ENCODE assay signal across 1 cellular context in the genomic region with DNA sequence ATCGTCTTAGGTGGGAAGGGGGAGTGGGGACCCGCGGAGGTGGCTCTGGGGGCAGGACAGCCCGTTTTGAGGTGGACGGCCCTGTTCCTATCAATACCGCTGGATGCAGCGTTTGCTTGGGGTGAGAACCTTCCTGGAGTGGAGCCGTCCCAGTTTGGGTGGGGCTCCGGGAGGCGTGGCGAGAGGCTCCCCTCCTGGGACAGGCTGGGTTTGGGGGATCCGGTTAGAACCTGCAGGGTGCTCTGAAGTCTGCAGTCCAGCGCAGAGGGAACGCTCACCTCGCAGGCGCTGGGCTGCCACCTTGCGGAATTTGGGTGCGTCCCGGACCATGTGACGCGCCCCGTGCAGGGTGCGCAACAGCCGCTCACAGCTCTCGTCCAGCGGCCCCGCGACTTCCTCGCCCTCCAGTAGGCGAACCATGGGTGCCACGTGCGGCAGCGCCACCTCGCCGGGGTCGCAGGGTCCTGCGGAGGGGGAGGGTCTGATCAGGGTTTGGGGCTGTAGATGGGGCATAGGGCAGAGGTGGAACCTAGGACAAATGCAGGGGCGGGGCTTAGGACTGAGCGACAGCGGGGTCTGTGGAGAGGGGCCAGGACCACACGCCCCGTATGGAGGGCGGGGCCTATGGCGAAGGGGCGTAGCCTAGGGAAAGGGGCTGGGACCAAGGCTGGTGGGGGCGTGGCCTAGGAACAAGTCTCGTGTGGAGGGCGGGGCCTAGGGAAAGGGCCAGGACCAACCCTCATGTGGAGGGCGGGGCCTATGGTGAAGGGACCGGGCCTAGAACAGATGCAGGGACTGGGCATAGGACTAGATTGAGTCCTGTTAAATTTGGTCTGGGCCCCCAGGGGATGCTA.
A peak's percentile ranks its signal among the peaks of the same experiment; 100 is the strongest.
TF ChIP-seq lines count a peak whose summit lies in the region.

No MANE protein-coding gene starts in this region.

TF ChIP-seq in K562, 482 proteins besides CTCF, POLR2A, EP300 and RAD21 (continued from another document and continues in another):
- TF ChIP-seq, protein P1, sequence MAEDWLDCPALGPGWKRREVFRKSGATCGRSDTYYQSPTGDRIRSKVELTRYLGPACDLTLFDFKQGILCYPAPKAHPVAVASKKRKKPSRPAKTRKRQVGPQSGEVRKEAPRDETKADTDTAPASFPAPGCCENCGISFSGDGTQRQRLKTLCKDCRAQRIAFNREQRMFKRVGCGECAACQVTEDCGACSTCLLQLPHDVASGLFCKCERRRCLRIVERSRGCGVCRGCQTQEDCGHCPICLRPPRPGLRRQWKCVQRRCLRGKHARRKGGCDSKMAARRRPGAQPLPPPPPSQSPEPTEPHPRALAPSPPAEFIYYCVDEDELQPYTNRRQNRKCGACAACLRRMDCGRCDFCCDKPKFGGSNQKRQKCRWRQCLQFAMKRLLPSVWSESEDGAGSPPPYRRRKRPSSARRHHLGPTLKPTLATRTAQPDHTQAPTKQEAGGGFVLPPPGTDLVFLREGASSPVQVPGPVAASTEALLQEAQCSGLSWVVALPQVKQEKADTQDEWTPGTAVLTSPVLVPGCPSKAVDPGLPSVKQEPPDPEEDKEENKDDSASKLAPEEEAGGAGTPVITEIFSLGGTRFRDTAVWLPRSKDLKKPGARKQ (CRISPR knock-in tag; IDR thresholded peaks at IDR 0.05), result no peak
- no peak for TF ChIP-seq PTRF (tag; IDR thresholded peaks at IDR 0.05)
- no peak for TF ChIP-seq ZNF121 (CRISPR knock-in tag; conservative IDR thresholded peaks at IDR 0.05)
- TF ChIP-seq FOS (IDR thresholded peaks at IDR 0.05; ENCODE audit: extremely low read depth, insufficient read length), result no peak
- TF ChIP-seq PPARD (CRISPR knock-in tag; IDR thresholded peaks at IDR 0.05), result no peak
- TF ChIP-seq, protein P2, sequence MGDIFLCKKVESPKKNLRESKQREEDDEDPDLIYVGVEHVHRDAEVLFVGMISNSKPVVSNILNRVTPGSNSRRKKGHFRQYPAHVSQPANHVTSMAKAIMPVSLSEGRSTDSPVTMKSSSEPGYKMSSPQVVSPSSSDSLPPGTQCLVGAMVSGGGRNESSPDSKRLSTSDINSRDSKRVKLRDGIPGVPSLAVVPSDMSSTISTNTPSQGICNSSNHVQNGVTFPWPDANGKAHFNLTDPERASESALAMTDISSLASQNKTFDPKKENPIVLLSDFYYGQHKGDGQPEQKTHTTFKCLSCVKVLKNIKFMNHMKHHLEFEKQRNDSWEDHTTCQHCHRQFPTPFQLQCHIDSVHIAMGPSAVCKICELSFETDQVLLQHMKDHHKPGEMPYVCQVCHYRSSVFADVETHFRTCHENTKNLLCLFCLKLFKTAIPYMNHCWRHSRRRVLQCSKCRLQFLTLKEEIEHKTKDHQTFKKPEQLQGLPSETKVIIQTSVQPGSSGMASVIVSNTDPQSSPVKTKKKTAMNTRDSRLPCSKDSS (IDR thresholded peaks at IDR 0.05; ENCODE audit: low read depth, partially characterized antibody), result no peak
- TF ChIP-seq, protein P3, sequence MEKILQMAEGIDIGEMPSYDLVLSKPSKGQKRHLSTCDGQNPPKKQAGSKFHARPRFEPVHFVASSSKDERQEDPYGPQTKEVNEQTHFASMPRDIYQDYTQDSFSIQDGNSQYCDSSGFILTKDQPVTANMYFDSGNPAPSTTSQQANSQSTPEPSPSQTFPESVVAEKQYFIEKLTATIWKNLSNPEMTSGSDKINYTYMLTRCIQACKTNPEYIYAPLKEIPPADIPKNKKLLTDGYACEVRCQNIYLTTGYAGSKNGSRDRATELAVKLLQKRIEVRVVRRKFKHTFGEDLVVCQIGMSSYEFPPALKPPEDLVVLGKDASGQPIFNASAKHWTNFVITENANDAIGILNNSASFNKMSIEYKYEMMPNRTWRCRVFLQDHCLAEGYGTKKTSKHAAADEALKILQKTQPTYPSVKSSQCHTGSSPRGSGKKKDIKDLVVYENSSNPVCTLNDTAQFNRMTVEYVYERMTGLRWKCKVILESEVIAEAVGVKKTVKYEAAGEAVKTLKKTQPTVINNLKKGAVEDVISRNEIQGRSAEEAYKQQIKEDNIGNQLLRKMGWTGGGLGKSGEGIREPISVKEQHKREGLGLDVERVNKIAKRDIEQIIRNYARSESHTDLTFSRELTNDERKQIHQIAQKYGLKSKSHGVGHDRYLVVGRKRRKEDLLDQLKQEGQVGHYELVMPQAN (IDR thresholded peaks at IDR 0.05; ENCODE audit: borderline replicate concordance), result peak; percentile 98; the same call in 1 of the 2 replicates
- TF ChIP-seq ZNF79 (CRISPR knock-in tag; IDR thresholded peaks at IDR 0.05; ENCODE audit: low read depth), result no peak
- TF ChIP-seq, protein P4, sequence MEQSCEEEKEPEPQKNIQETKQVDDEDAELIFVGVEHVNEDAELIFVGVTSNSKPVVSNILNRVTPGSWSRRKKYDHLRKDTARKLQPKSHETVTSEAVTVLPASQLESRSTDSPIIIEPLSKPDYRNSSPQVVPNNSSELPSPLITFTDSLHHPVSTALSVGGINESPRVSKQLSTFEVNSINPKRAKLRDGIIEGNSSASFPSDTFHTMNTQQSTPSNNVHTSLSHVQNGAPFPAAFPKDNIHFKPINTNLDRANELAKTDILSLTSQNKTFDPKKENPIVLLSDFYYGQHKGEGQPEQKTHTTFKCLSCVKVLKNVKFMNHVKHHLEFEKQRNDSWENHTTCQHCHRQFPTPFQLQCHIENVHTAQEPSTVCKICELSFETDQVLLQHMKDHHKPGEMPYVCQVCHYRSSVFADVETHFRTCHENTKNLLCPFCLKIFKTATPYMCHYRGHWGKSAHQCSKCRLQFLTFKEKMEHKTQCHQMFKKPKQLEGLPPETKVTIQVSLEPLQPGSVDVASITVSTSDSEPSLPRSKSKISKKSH (CRISPR knock-in tag; IDR thresholded peaks at IDR 0.05), result no peak
- TF ChIP-seq, protein P5, sequence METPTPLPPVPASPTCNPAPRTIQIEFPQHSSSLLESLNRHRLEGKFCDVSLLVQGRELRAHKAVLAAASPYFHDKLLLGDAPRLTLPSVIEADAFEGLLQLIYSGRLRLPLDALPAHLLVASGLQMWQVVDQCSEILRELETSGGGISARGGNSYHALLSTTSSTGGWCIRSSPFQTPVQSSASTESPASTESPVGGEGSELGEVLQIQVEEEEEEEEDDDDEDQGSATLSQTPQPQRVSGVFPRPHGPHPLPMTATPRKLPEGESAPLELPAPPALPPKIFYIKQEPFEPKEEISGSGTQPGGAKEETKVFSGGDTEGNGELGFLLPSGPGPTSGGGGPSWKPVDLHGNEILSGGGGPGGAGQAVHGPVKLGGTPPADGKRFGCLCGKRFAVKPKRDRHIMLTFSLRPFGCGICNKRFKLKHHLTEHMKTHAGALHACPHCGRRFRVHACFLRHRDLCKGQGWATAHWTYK (CRISPR knock-in tag; IDR thresholded peaks at IDR 0.05), result peak; percentile 83; the same call in 1 of the 2 replicates
- no peak for TF ChIP-seq CREBBP (IDR thresholded peaks at IDR 0.05; ENCODE audit: low read depth, low read length)
- TF ChIP-seq PHB (CRISPR knock-in tag; IDR thresholded peaks at IDR 0.05), result no peak
- TF ChIP-seq SNRNP70 (optimal IDR thresholded peaks at IDR 0.05; ENCODE audit: low read depth, low read length), result no peak
- TF ChIP-seq, protein P6, sequence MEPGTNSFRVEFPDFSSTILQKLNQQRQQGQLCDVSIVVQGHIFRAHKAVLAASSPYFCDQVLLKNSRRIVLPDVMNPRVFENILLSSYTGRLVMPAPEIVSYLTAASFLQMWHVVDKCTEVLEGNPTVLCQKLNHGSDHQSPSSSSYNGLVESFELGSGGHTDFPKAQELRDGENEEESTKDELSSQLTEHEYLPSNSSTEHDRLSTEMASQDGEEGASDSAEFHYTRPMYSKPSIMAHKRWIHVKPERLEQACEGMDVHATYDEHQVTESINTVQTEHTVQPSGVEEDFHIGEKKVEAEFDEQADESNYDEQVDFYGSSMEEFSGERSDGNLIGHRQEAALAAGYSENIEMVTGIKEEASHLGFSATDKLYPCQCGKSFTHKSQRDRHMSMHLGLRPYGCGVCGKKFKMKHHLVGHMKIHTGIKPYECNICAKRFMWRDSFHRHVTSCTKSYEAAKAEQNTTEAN (CRISPR knock-in tag; IDR thresholded peaks at IDR 0.05), result peak; percentile 62
- peak; percentile 25; the same call in 1 of the 2 replicates for TF ChIP-seq ZNF12 (CRISPR knock-in tag; IDR thresholded peaks at IDR 0.05)
- no peak for TF ChIP-seq GATAD2B (IDR thresholded peaks at IDR 0.05; ENCODE audit: borderline replicate concordance)
- TF ChIP-seq HEY1 (CRISPR knock-in tag; IDR thresholded peaks at IDR 0.05; ENCODE audit: borderline replicate concordance), result no peak
- TF ChIP-seq MED1 (CRISPR knock-in tag; IDR thresholded peaks at IDR 0.05; ENCODE audit: borderline replicate concordance), result no peak
- no peak for TF ChIP-seq ZNF75A (CRISPR knock-in tag; IDR thresholded peaks at IDR 0.05)
- TF ChIP-seq ZBTB7A (IDR thresholded peaks at IDR 0.05; ENCODE audit: borderline replicate concordance, control insufficient read depth, low read depth, low read length), result peak; percentile 98
- TF ChIP-seq CBX3 (IDR thresholded peaks at IDR 0.05; ENCODE audit: borderline replicate concordance in 1 of 2, low read length in 2 of 2), result peak in 1 of 2 experiments; percentile 88; a peak in 2 of 3 replicates
- no peak for TF ChIP-seq RBM17 (IDR thresholded peaks at IDR 0.05; ENCODE audit: borderline replicate concordance, low read depth, low read length)
- no peak for TF ChIP-seq MEF2D (tag; conservative IDR thresholded peaks at IDR 0.05; ENCODE audit: low read depth)
- TF ChIP-seq MECOM (CRISPR knock-in tag; IDR thresholded peaks at IDR 0.05), result no peak
- TF ChIP-seq SRF (CRISPR knock-in tag; IDR thresholded peaks at IDR 0.05), result 0 out of 4 replicates have a peak, but pooled peaks of 1 of the 2 experiments have one; percentile 33
- TF ChIP-seq ZNF583 (CRISPR knock-in tag; IDR thresholded peaks at IDR 0.05), result no peak
- TF ChIP-seq SMAD3 (CRISPR knock-in tag; conservative IDR thresholded peaks at IDR 0.05), result 0 out of 2 replicates have a peak, but pooled peaks have one; percentile 31
- peak; percentile 57 for TF ChIP-seq SMC3 (conservative IDR thresholded peaks at IDR 0.05; ENCODE audit: insufficient read depth, low read depth, low read length)
- no peak for TF ChIP-seq TAF9B (IDR thresholded peaks at IDR 0.05; ENCODE audit: partially characterized antibody)
- TF ChIP-seq STAT5A (IDR thresholded peaks at IDR 0.05; ENCODE audit: borderline replicate concordance, low read length), result no peak
- peak; percentile 5 for TF ChIP-seq RBM22 (IDR thresholded peaks at IDR 0.05; ENCODE audit: low read depth, low read length, poor library complexity, severe bottlenecking)
- TF ChIP-seq CBFA2T2 (conservative IDR thresholded peaks at IDR 0.05), result peak; percentile 53
- TF ChIP-seq LEF1 (IDR thresholded peaks at IDR 0.05), result peak; percentile 45; the same call in 1 of the 2 replicates
- no peak for TF ChIP-seq KDM2B (CRISPR knock-in tag; IDR thresholded peaks at IDR 0.05)
- TF ChIP-seq, protein P7, sequence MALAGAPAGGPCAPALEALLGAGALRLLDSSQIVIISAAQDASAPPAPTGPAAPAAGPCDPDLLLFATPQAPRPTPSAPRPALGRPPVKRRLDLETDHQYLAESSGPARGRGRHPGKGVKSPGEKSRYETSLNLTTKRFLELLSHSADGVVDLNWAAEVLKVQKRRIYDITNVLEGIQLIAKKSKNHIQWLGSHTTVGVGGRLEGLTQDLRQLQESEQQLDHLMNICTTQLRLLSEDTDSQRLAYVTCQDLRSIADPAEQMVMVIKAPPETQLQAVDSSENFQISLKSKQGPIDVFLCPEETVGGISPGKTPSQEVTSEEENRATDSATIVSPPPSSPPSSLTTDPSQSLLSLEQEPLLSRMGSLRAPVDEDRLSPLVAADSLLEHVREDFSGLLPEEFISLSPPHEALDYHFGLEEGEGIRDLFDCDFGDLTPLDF (CRISPR knock-in tag; IDR thresholded peaks at IDR 0.05), result peak; percentile 92
- TF ChIP-seq ZBTB8A (IDR thresholded peaks at IDR 0.05; ENCODE audit: partially characterized antibody), result no peak
- no peak for TF ChIP-seq PRPF4 (IDR thresholded peaks at IDR 0.05; ENCODE audit: insufficient read depth, low read depth, low read length, poor library complexity, severe bottlenecking)
- TF ChIP-seq U2AF1 (optimal IDR thresholded peaks at IDR 0.05; ENCODE audit: low read depth, low read length), result no peak
- TF ChIP-seq, protein P8, sequence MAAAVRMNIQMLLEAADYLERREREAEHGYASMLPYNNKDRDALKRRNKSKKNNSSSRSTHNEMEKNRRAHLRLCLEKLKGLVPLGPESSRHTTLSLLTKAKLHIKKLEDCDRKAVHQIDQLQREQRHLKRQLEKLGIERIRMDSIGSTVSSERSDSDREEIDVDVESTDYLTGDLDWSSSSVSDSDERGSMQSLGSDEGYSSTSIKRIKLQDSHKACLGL (CRISPR knock-in tag; IDR thresholded peaks at IDR 0.05; ENCODE audit: borderline replicate concordance, poor library complexity, severe bottlenecking), result peak; percentile 87
- peak; percentile 74 for TF ChIP-seq SMARCA4 (IDR thresholded peaks at IDR 0.05)
- no peak for TF ChIP-seq ZNF41 (CRISPR knock-in tag; conservative IDR thresholded peaks at IDR 0.05)
- no peak for TF ChIP-seq THRAP3 (IDR thresholded peaks at IDR 0.05; ENCODE audit: borderline replicate concordance)
- no peak for TF ChIP-seq ZFPM2 (CRISPR knock-in tag; IDR thresholded peaks at IDR 0.05)
- TF ChIP-seq, protein P9, sequence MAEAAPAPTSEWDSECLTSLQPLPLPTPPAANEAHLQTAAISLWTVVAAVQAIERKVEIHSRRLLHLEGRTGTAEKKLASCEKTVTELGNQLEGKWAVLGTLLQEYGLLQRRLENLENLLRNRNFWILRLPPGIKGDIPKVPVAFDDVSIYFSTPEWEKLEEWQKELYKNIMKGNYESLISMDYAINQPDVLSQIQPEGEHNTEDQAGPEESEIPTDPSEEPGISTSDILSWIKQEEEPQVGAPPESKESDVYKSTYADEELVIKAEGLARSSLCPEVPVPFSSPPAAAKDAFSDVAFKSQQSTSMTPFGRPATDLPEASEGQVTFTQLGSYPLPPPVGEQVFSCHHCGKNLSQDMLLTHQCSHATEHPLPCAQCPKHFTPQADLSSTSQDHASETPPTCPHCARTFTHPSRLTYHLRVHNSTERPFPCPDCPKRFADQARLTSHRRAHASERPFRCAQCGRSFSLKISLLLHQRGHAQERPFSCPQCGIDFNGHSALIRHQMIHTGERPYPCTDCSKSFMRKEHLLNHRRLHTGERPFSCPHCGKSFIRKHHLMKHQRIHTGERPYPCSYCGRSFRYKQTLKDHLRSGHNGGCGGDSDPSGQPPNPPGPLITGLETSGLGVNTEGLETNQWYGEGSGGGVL (CRISPR knock-in tag; IDR thresholded peaks at IDR 0.05), result no peak
- peak; percentile 72 for TF ChIP-seq CREB1 (IDR thresholded peaks at IDR 0.05)
- peak; percentile 90 for TF ChIP-seq CREB1 (CRISPR knock-in tag; IDR thresholded peaks at IDR 0.05)
- TF ChIP-seq HMG20A (CRISPR knock-in tag; conservative IDR thresholded peaks at IDR 0.05), result no peak
- TF ChIP-seq, protein P10, sequence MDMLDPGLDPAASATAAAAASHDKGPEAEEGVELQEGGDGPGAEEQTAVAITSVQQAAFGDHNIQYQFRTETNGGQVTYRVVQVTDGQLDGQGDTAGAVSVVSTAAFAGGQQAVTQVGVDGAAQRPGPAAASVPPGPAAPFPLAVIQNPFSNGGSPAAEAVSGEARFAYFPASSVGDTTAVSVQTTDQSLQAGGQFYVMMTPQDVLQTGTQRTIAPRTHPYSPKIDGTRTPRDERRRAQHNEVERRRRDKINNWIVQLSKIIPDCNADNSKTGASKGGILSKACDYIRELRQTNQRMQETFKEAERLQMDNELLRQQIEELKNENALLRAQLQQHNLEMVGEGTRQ (CRISPR knock-in tag; IDR thresholded peaks at IDR 0.05), result peak; percentile 95
- no peak for TF ChIP-seq FOXA1 (IDR thresholded peaks at IDR 0.05; ENCODE audit: borderline replicate concordance)
- TF ChIP-seq MIER1 (IDR thresholded peaks at IDR 0.05; ENCODE audit: low read depth), result no peak
- TF ChIP-seq FOXJ3 (CRISPR knock-in tag; IDR thresholded peaks at IDR 0.05), result no peak
- TF ChIP-seq CHD4 (IDR thresholded peaks at IDR 0.05; ENCODE audit: insufficient read depth, insufficient replicate concordance, low read depth, low read length, poor library complexity, severe bottlenecking), result no peak
- peak; percentile 88 for TF ChIP-seq GABPB1 (CRISPR knock-in tag; IDR thresholded peaks at IDR 0.05)
- peak; percentile 43; the same call in 1 of the 2 replicates for TF ChIP-seq ETV1 (tag; conservative IDR thresholded peaks at IDR 0.05; ENCODE audit: low read depth)
